ENCODE assay signal across 8 cellular contexts in the genomic region with DNA sequence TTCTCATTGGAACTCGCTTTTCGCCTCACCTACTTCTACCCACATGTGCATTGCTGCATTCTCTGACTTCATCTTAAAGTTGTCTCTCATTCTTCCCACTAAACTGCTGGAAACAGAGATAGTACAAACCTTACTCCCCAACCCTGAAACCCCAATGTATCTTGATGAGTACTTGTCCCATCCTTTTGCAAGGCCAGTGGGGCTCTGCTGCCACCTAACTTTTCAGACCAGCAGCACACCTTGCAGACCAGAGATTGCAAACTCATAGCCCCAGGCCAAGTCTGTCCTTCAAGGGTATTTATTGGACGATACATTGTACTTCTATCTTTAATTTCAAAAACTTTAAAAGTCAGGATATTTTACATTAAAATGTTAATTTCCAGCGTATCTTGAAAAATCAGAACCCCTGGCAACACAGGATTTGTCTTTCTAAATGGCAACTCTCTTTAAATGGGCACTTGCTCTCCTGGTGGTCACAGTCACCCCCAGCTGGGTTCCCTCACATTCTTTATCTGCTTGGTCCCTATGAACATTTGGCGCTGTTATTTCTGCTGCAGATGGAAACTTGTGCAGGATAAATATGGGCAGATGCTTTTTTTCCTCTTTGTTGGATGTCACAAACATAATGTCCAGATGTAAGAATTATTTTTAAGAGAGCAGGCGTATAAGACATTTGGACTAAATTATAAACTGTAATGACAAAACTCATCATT.
DNase-seq lines count a peak whose midpoint lies in the region; ATAC-seq, FAIRE-seq and TF ChIP-seq lines count a peak whose summit lies in the region.

No MANE protein-coding gene starts in this region.

- intact Hi-C loops in mammary epithelial cell (cut with micrococcal nuclease) (loop anchor here (1.0 kb wide), 3 partner anchors 146 to 435 kb away; no protein-coding TSS in a partner anchor), psoas muscle (cut with DNase I) (no loop called here)
- intact Hi-C loops in activated T-helper 1 cell treated with anti-CD3 and anti-CD28 coated beads, Interleukin-12 subunit alpha, Interleukin-12 subunit beta, Interleukin-2, Interleukin-4 antibody, amounts not matched to agents 30 ng/mL and 10 ng/mL and 1 ng/mL, durations not matched to agents 14 hours and 24 hours and 36 hours (cut with micrococcal nuclease) = no loop called here

- whole genome bisulfite sequencing in mammary epithelial cell (ENCODE audit: low coverage, missing lambda C conversion rate) = 56% methylated on average over 6 of the region's 6 CpGs
- 60 to 66% (median 61%) methylated on average over 6 of the region's 6 CpGs for WGBS in psoas muscle, 3 donors
- 54 to 66% (median 65%) methylated on average over 6 of the region's 6 CpGs for WGBS in small intestine, 3 donors

- dilution Hi-C loops in mammary epithelial cell (cut with HindIII; ENCODE audit: low sequenced_read_pairs) = no loop called here

- H2AFZ ChIP-seq in mammary epithelial cell (ENCODE audit: low read depth, low read length) = no peak overlapping the region

- H3K27me3 ChIP-seq in mammary epithelial cell (ENCODE audit: insufficient read depth, low read length) = no peaks in the 10 kb centered on the region
- no peaks in the 10 kb centered on the region for H3K27me3 ChIP-seq in psoas muscle (ENCODE audit: insufficient read depth in 3 of 3, low read length in 2 of 3)
- peaks cover 0 to 2% of the 10 kb centered on the region in 2 donors for H3K27me3 ChIP-seq in small intestine (ENCODE audit: control insufficient read depth in 2 of 2, insufficient read depth in 2 of 2, low read length in 2 of 2)

- H3K27ac ChIP-seq in mammary epithelial cell (ENCODE audit: insufficient read depth, low read depth, low read length) = no peak overlapping the region
- H3K27ac ChIP-seq in psoas muscle = no peak overlapping the region
- no peak overlapping the region for H3K27ac ChIP-seq in small intestine (ENCODE audit: low read depth in 1 of 2, low read length in 1 of 2)

- H3K27me3 Mint-ChIP-seq in activated T-helper 1 cell treated with anti-CD3 and anti-CD28 coated beads, Interleukin-12 subunit alpha, Interleukin-12 subunit beta, Interleukin-2, Interleukin-4 antibody, amounts not matched to agents 30 ng/mL and 10 ng/mL and 1 ng/mL, durations not matched to agents 14 hours and 24 hours and 36 hours (ENCODE audit: insufficient read depth) = no peaks in the 10 kb centered on the region

- H3K4me1 ChIP-seq in mammary epithelial cell (ENCODE audit: insufficient read depth, low read length) (no peaks in the 10 kb centered on the region), psoas muscle (no peaks in the 10 kb centered on the region), small intestine (ENCODE audit: control insufficient read depth in 2 of 2, insufficient read depth in 1 of 2, low read depth in 1 of 2, low read length in 1 of 2) (no peaks in the 10 kb centered on the region)

- no peak overlapping the region for H3K4me3 ChIP-seq in mammary epithelial cell (replicated peaks in 1 of 3; ENCODE audit: insufficient read depth in 1 of 3, low read depth in 2 of 3, low read length in 3 of 3)
- no peak overlapping the region for H3K4me3 ChIP-seq in psoas muscle
- H3K4me3 ChIP-seq in small intestine (ENCODE audit: low read depth in 1 of 2, low read length in 2 of 2) = no peak overlapping the region

- no peak overlapping the region for H3K4me3 Mint-ChIP-seq in activated T-helper 1 cell treated with anti-CD3 and anti-CD28 coated beads, Interleukin-12 subunit alpha, Interleukin-12 subunit beta, Interleukin-2, Interleukin-4 antibody, amounts not matched to agents 30 ng/mL and 10 ng/mL and 1 ng/mL, durations not matched to agents 14 hours and 24 hours and 36 hours

- no peaks in the 10 kb centered on the region for H3K36me3 Mint-ChIP-seq in activated T-helper 1 cell treated with anti-CD3 and anti-CD28 coated beads, Interleukin-12 subunit alpha, Interleukin-12 subunit beta, Interleukin-2, Interleukin-4 antibody, amounts not matched to agents 30 ng/mL and 10 ng/mL and 1 ng/mL, durations not matched to agents 14 hours and 24 hours and 36 hours (ENCODE audit: low read depth)

- no peaks in the 10 kb centered on the region for H3K4me1 Mint-ChIP-seq in activated T-helper 1 cell treated with anti-CD3 and anti-CD28 coated beads, Interleukin-12 subunit alpha, Interleukin-12 subunit beta, Interleukin-2, Interleukin-4 antibody, amounts not matched to agents 30 ng/mL and 10 ng/mL and 1 ng/mL, durations not matched to agents 14 hours and 24 hours and 36 hours (ENCODE audit: low read depth)

- TF ChIP-seq CTCF in mammary epithelial cell (conservative IDR thresholded peaks at IDR 0.05 in 1 of 2, IDR thresholded peaks at IDR 0.05 in 1 of 2; ENCODE audit: extremely low read depth in 1 of 2, insufficient read depth in 1 of 2, low read depth in 1 of 2, low read length in 2 of 2) = peak; percentile 92 to 98
- TF ChIP-seq CTCF in psoas muscle (IDR thresholded peaks at IDR 0.05) = no peak

- H3K9me3 ChIP-seq in mammary epithelial cell (replicated peaks; ENCODE audit: insufficient read depth, low read length) (no peaks in the 10 kb centered on the region), psoas muscle (no peaks in the 10 kb centered on the region), small intestine (ENCODE audit: control insufficient read depth, low read depth) (no peaks in the 10 kb centered on the region)

- FAIRE-seq in small intestine (lab: Jason Lieb, UNC) = no peak

- ATAC-seq in psoas muscle = peak in 3 of 4 donors; percentile 29 to 32 (median 31)

- no peak overlapping the region for H3K9ac ChIP-seq in mammary epithelial cell (ENCODE audit: insufficient read depth, low read length)

- no peak overlapping the region for H3K4me2 ChIP-seq in mammary epithelial cell (ENCODE audit: insufficient read depth, low read depth, low read length)

- CTCF ChIA-PET in mammary epithelial cell (lab: Charles Lee; ENCODE audit: low non-redundant PET) = interaction anchor here (0.6 kb wide), 1 partner anchor 20 kb away, joined by 4 read pairs; no protein-coding TSS in a partner anchor

- no peaks in the 10 kb centered on the region for H3K79me2 ChIP-seq in mammary epithelial cell (ENCODE audit: insufficient read depth, low read length)

- H3K36me3 ChIP-seq in mammary epithelial cell (ENCODE audit: insufficient read depth, low read length) = no peaks in the 10 kb centered on the region
- H3K36me3 ChIP-seq in psoas muscle (ENCODE audit: insufficient read depth in 1 of 2, low read depth in 1 of 2) = no peaks in the 10 kb centered on the region
- no peaks in the 10 kb centered on the region for H3K36me3 ChIP-seq in small intestine (ENCODE audit: control insufficient read depth in 2 of 2, insufficient read depth in 2 of 2, low read length in 2 of 2)

- in situ Hi-C loops in mammary epithelial cell (cut with MboI; ENCODE audit: low sequenced_read_pairs in 2 of 2) = loop anchor here in 1 of 2 donors (10.0 kb wide), 1 partner anchor 434 kb away; no protein-coding TSS in a partner anchor

- DNase-seq in activated CD4-positive, alpha-beta T cell treated with anti-CD3 and anti-CD28 coated beads, Interleukin-2, amount 50 U/mL, for 48 hours = peak; percentile 11 to 29
- DNase-seq in activated CD4-positive, alpha-beta T cell treated with anti-CD3 and anti-CD28 coated beads for 4 hours = no peak
- peak; percentile 70 for DNase-seq in HuH-7 (ENCODE audit: low spot score)
- DNase-seq in mammary epithelial cell = peak; percentile 50
- no peak for DNase-seq in psoas muscle
- DNase-seq in small intestine = no peak
- no peak for DNase-seq in activated T-helper 1 cell treated with anti-CD3 and anti-CD28 coated beads, Interleukin-12 subunit alpha, Interleukin-12 subunit beta, Interleukin-2, Interleukin-4 antibody, amounts not matched to agents 30 ng/mL and 10 ng/mL and 1 ng/mL, durations not matched to agents 14 hours and 24 hours and 36 hours (ENCODE audit: low spot score)
- no peak for DNase-seq in NK-92 (lab: John Stamatoyannopoulos, UW; ENCODE audit: unreplicated experiment)

- H3K9me3 Mint-ChIP-seq in activated T-helper 1 cell treated with anti-CD3 and anti-CD28 coated beads, Interleukin-12 subunit alpha, Interleukin-12 subunit beta, Interleukin-2, Interleukin-4 antibody, amounts not matched to agents 30 ng/mL and 10 ng/mL and 1 ng/mL, durations not matched to agents 14 hours and 24 hours and 36 hours = no peaks in the 10 kb centered on the region

- H4K20me1 ChIP-seq in mammary epithelial cell (ENCODE audit: insufficient read depth, low read length) = no peaks in the 10 kb centered on the region

- BruUV-seq in mammary epithelial cell (replicated peaks; lab: Mats Ljungman, UMichigan) = no TSS peak

- H3K27ac Mint-ChIP-seq in activated T-helper 1 cell treated with anti-CD3 and anti-CD28 coated beads, Interleukin-12 subunit alpha, Interleukin-12 subunit beta, Interleukin-2, Interleukin-4 antibody, amounts not matched to agents 30 ng/mL and 10 ng/mL and 1 ng/mL, durations not matched to agents 14 hours and 24 hours and 36 hours = no peak overlapping the region

Comparison
In these comparisons a context has a peak if more than half of its experiments do, and no peak if none do; other contexts are left out.
1. DNase-seq: peak in activated CD4-positive, alpha-beta T cell treated with anti-CD3 and anti-CD28 coated beads, Interleukin-2, amount 50 U/mL, for 48 hours (2 of 2), HuH-7 (single experiment) and mammary epithelial cell (single experiment); none in activated CD4-positive, alpha-beta T cell treated with anti-CD3 and anti-CD28 coated beads for 4 hours (0 of 2), psoas muscle (0 of 2), small intestine (single experiment), activated T-helper 1 cell treated with anti-CD3 and anti-CD28 coated beads, Interleukin-12 subunit alpha, Interleukin-12 subunit beta, Interleukin-2, Interleukin-4 antibody, amounts not matched to agents 30 ng/mL and 10 ng/mL and 1 ng/mL, durations not matched to agents 14 hours and 24 hours and 36 hours (single experiment) and NK-92 (single experiment).